Comparison of ENCODE assay signal across 16 cellular contexts in genomic region chr4:92455956-92456355, GRCh38.
A peak's percentile ranks its signal among the peaks of the same experiment; 100 is the strongest.
DNase-seq lines count a peak whose midpoint lies in the region; ATAC-seq and TF ChIP-seq lines count a peak whose summit lies in the region.
"Had no signal": no experiment of that assay in that cellular context is flagged by ENCODE, and none has a peak within 500 bp of the region (broad histone marks: within the 10 kb centered on the region; RNA-seq: fewer than 3 reads in every experiment).

No MANE protein-coding gene starts in this region.

- no peaks in the 10 kb centered on the region for H3K36me3 Mint-ChIP-seq in CD4-positive, alpha-beta T cell (ENCODE audit: low read depth)
- H3K36me3 Mint-ChIP-seq: CD8-positive, alpha-beta T cell had no signal

- H3K4me3 Mint-ChIP-seq in CD4-positive, alpha-beta T cell, result no peak overlapping the region
- H3K4me3 Mint-ChIP-seq: CD8-positive, alpha-beta T cell; H9 had no signal

- intact Hi-C loops in CD4-positive, alpha-beta T cell (cut with DNase I, micrococcal nuclease), result no loop called here

- CTCF ChIA-PET in CD4-positive, alpha-beta T cell (lab: Charles Lee), result no interaction called here

- H3K27me3 ChIP-seq in CD4-positive, alpha-beta T cell (ENCODE audit: control insufficient read depth, insufficient read depth, low read length), result no peaks in the 10 kb centered on the region

- H3K36me3 ChIP-seq in SK-N-MC (ENCODE audit: insufficient read depth, low read length), result no peaks in the 10 kb centered on the region

- H3K9me3 Mint-ChIP-seq in CD4-positive, alpha-beta T cell, result no peaks in the 10 kb centered on the region
- H3K9me3 Mint-ChIP-seq: GM23338, H9 had no signal

- ATAC-seq in CD4-positive, alpha-beta T cell (ENCODE audit: poor library complexity), result no peak
- no peak for ATAC-seq in GM21360 (IDR thresholded peaks at IDR 0.05; ENCODE audit: unreplicated experiment)
- ATAC-seq: A549; CD8-positive, alpha-beta T cell; HCT116 had no signal

- no peak overlapping the region for H3K27ac ChIP-seq in SK-N-MC
- H3K27ac ChIP-seq in CD4-positive, alpha-beta T cell (ENCODE audit: low read depth, low read length), result no peak overlapping the region
- H3K27ac ChIP-seq: A549 had no signal

- H3K4me1 Mint-ChIP-seq in CD4-positive, alpha-beta T cell (ENCODE audit: low read depth), result no peaks in the 10 kb centered on the region

- no peaks in the 10 kb centered on the region for H3K27me3 Mint-ChIP-seq in CD4-positive, alpha-beta T cell

- POLR2A ChIA-PET in CD4-positive, alpha-beta T cell (lab: Charles Lee), result no interaction called here

- DNase-seq in NCI-H1105 treated with DMSO at 0.1 percent for 48 hours (lab: John Stamatoyannopoulos, UW), result peak; percentile 2
- no peak for DNase-seq in NCI-H1105 (lab: John Stamatoyannopoulos, UW)
- DNase-seq in LHCN-M2 (ENCODE audit: low read depth), result peak; percentile 0
- peak; percentile 83 for DNase-seq in SK-N-MC (ENCODE audit: low read depth, low spot score)
- peak; percentile 4 for DNase-seq in fibroblast of pulmonary artery (ENCODE audit: low read depth)
- DNase-seq in CD4-positive, alpha-beta T cell, result no peak
- DNase-seq: 8988T; C1 segment of cervical spinal cord; CD8-positive, alpha-beta T cell; DMS 273 treated with DMSO at 0.1 percent for 48 hours; DND-41; H9 had no signal

- no peak for TF ChIP-seq CTCF in fibroblast of pulmonary artery (IDR thresholded peaks at IDR 0.05; ENCODE audit: low read length, missing control alignments)
- TF ChIP-seq CTCF in CD4-positive, alpha-beta T cell (IDR thresholded peaks at IDR 0.05), result no peak

- no peak overlapping the region for H3K9ac ChIP-seq in SK-N-MC (ENCODE audit: insufficient read length)

- H3K9me3 ChIP-seq in SK-N-MC (ENCODE audit: low read depth, low read length), result no peaks in the 10 kb centered on the region
- no peaks in the 10 kb centered on the region for H3K9me3 ChIP-seq in CD4-positive, alpha-beta T cell (ENCODE audit: control insufficient read depth, low read length)
- H3K9me3 ChIP-seq: A549 had no signal

- no peak overlapping the region for H3K27ac Mint-ChIP-seq in CD4-positive, alpha-beta T cell
- H3K27ac Mint-ChIP-seq: CD8-positive, alpha-beta T cell had no signal

- no peak overlapping the region for H3K4me3 ChIP-seq in SK-N-MC
- no peak overlapping the region for H3K4me3 ChIP-seq in fibroblast of pulmonary artery (replicated peaks; ENCODE audit: low read depth, low read length)
- H3K4me3 ChIP-seq: A549, GM23338 had no signal

Comparison
In these comparisons a context has a peak if more than half of its experiments do, and no peak if none do; other contexts are left out.
1. DNase-seq: peak in NCI-H1105 treated with DMSO at 0.1 percent for 48 hours (single experiment), LHCN-M2 (single experiment), SK-N-MC (single experiment) and fibroblast of pulmonary artery (single experiment); none in NCI-H1105 (single experiment) and CD4-positive, alpha-beta T cell (0 of 10).